In genomic region chr5:143119301-143119769, GRCh38 we compare ENCODE assay signal across 11 cellular contexts.
DNase-seq lines count a peak whose midpoint lies in the region; ATAC-seq lines count a peak whose summit lies in the region.
"Had no signal": no experiment of that assay in that cellular context is flagged by ENCODE, and none has a peak within 500 bp of the region (broad histone marks: within the 10 kb centered on the region; RNA-seq: fewer than 3 reads in every experiment).

No MANE protein-coding gene starts in this region.

- H3K36me3 Mint-ChIP-seq in activated T-helper 1 cell treated with anti-CD3 and anti-CD28 coated beads, Interleukin-12 subunit alpha, Interleukin-12 subunit beta, Interleukin-2, Interleukin-4 antibody, amounts not matched to agents 30 ng/mL and 10 ng/mL and 1 ng/mL, durations not matched to agents 14 hours and 24 hours and 36 hours (ENCODE audit: low read depth): peaks cover 15% of the 10 kb centered on the region

- peak; percentile 58 for DNase-seq in CD1c-positive myeloid dendritic cell (ENCODE audit: extremely low spot score)
- no peak for DNase-seq in activated T-helper 1 cell treated with anti-CD3 and anti-CD28 coated beads, Interleukin-12 subunit alpha, Interleukin-12 subunit beta, Interleukin-2, Interleukin-4 antibody, amounts not matched to agents 30 ng/mL and 10 ng/mL and 1 ng/mL, durations not matched to agents 14 hours and 24 hours and 36 hours (ENCODE audit: low spot score)
- DNase-seq in glomerular visceral epithelial cell (ENCODE audit: extremely low spot score): no peak
- no peak for DNase-seq in HCEC 1CT
- no peak for DNase-seq in germinal center (ENCODE audit: low spot score)
- DNase-seq in NCI-H1930 (lab: John Stamatoyannopoulos, UW): no peak
- DNase-seq: CD4-positive, alpha-beta memory T cell; nucleus accumbens had no signal

- no peaks in the 10 kb centered on the region for H3K9me3 Mint-ChIP-seq in activated T-helper 1 cell treated with anti-CD3 and anti-CD28 coated beads, Interleukin-12 subunit alpha, Interleukin-12 subunit beta, Interleukin-2, Interleukin-4 antibody, amounts not matched to agents 30 ng/mL and 10 ng/mL and 1 ng/mL, durations not matched to agents 14 hours and 24 hours and 36 hours
- H3K9me3 Mint-ChIP-seq: CD4-positive, alpha-beta memory T cell had no signal

- ATAC-seq in GM19324 (IDR thresholded peaks at IDR 0.05; ENCODE audit: low FRiP score, unreplicated experiment) (peak; percentile 49), HG02943 (IDR thresholded peaks at IDR 0.05; ENCODE audit: low read depth, unreplicated experiment) (peak; percentile 56)
- ATAC-seq: K562 had no signal

- H3K27ac Mint-ChIP-seq in activated T-helper 1 cell treated with anti-CD3 and anti-CD28 coated beads, Interleukin-12 subunit alpha, Interleukin-12 subunit beta, Interleukin-2, Interleukin-4 antibody, amounts not matched to agents 30 ng/mL and 10 ng/mL and 1 ng/mL, durations not matched to agents 14 hours and 24 hours and 36 hours: peak overlapping the region; percentile 79

- no peak overlapping the region for H3K4me3 Mint-ChIP-seq in activated T-helper 1 cell treated with anti-CD3 and anti-CD28 coated beads, Interleukin-12 subunit alpha, Interleukin-12 subunit beta, Interleukin-2, Interleukin-4 antibody, amounts not matched to agents 30 ng/mL and 10 ng/mL and 1 ng/mL, durations not matched to agents 14 hours and 24 hours and 36 hours
- H3K4me3 Mint-ChIP-seq: CD4-positive, alpha-beta memory T cell had no signal

- peaks cover 1% of the 10 kb centered on the region for H3K27me3 Mint-ChIP-seq in activated T-helper 1 cell treated with anti-CD3 and anti-CD28 coated beads, Interleukin-12 subunit alpha, Interleukin-12 subunit beta, Interleukin-2, Interleukin-4 antibody, amounts not matched to agents 30 ng/mL and 10 ng/mL and 1 ng/mL, durations not matched to agents 14 hours and 24 hours and 36 hours (ENCODE audit: insufficient read depth)
- H3K27me3 Mint-ChIP-seq: CD4-positive, alpha-beta memory T cell had no signal

- intact Hi-C loops in activated T-helper 1 cell treated with anti-CD3 and anti-CD28 coated beads, Interleukin-12 subunit alpha, Interleukin-12 subunit beta, Interleukin-2, Interleukin-4 antibody, amounts not matched to agents 30 ng/mL and 10 ng/mL and 1 ng/mL, durations not matched to agents 14 hours and 24 hours and 36 hours (cut with micrococcal nuclease): loop anchor here (1.0 to 5.0 kb wide), 5 partner anchors 18 to 233 kb away; no protein-coding TSS in a partner anchor

- H3K4me1 Mint-ChIP-seq in activated T-helper 1 cell treated with anti-CD3 and anti-CD28 coated beads, Interleukin-12 subunit alpha, Interleukin-12 subunit beta, Interleukin-2, Interleukin-4 antibody, amounts not matched to agents 30 ng/mL and 10 ng/mL and 1 ng/mL, durations not matched to agents 14 hours and 24 hours and 36 hours (ENCODE audit: low read depth): peaks cover 60% of the 10 kb centered on the region
